18 cellular contexts compared by ENCODE assay signal in the genomic region with DNA sequence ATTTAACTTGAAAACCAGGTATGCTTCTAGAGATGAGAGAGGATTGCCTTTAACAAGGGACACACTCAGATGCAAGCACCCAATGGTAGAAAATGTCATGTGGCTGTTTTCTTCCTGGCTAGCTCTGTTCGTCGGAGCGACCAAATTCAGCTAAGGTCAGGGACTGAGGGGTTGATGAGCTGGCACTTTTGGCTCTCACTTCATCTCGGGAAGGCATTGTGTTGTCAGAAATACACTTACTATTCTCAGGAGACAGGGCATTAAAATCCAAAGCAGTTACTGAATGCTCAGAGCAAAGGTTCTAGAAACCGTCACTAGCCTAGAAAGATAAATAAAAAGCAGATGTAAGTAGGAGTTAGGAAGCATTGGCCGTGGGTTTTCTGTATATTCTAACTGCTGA.
DNase-seq lines count a peak whose midpoint lies in the region; ATAC-seq, FAIRE-seq and TF ChIP-seq lines count a peak whose summit lies in the region.
"Had no signal": no experiment of that assay in that cellular context is flagged by ENCODE, and none has a peak within 500 bp of the region (broad histone marks: within the 10 kb centered on the region; RNA-seq: fewer than 3 reads in every experiment).

No MANE protein-coding gene starts in this region.

- no peaks in the 10 kb centered on the region for H3K23me2 ChIP-seq in H1 (ENCODE audit: low read depth, low read length)

- H2BK12ac ChIP-seq in H1 (ENCODE audit: low read depth, low read length) = no peak overlapping the region

- no peak overlapping the region for H3K4ac ChIP-seq in H1 (replicated peaks; ENCODE audit: insufficient read length, low read depth, low read length)

- 0 out of 2 replicates have a peak overlapping the region, but pooled peaks have one; percentile 22 for H2BK15ac ChIP-seq in H1 (ENCODE audit: low read length)

- POLR2A ChIA-PET in H1 (lab: Charles Lee; ENCODE audit: partially characterized antibody) = no interaction called here

- H3K36me3 ChIP-seq in H1 (ENCODE audit: control insufficient read depth in 2 of 4, insufficient read depth in 4 of 4, low read length in 3 of 4) (no peaks in the 10 kb centered on the region), parathyroid adenoma (ENCODE audit: control insufficient read depth, insufficient read depth, low read length) (no peaks in the 10 kb centered on the region), body of pancreas (replicated peaks in 1 of 2; ENCODE audit: insufficient read depth in 1 of 2, low read depth in 2 of 2) (no peaks in the 10 kb centered on the region), ovary (no peaks in the 10 kb centered on the region)

- H3K56ac ChIP-seq in H1 (replicated peaks; ENCODE audit: insufficient read length, low read depth, low read length) = no peak overlapping the region

- in situ Hi-C loops in G401 (cut with HindIII; ENCODE audit: low sequenced_read_pairs) = no loop called here

- H3K4me2 ChIP-seq in H1 (ENCODE audit: insufficient read depth in 1 of 2, low read depth in 2 of 2, low read length in 2 of 2) = no peak overlapping the region
- no peak overlapping the region for H3K4me2 ChIP-seq in parathyroid adenoma (ENCODE audit: low read length)

- no peak overlapping the region for H3K18ac ChIP-seq in H1 (ENCODE audit: extremely low read depth, low read length)

- H4K8ac ChIP-seq in H1 (ENCODE audit: extremely low read depth, insufficient read depth, low read length) = no peak overlapping the region

- H4K5ac ChIP-seq in H1 (ENCODE audit: insufficient read length, low read depth, low read length) = no peak overlapping the region

- H2BK120ac ChIP-seq in H1 (replicated peaks; ENCODE audit: low read depth, low read length) = no peak overlapping the region

- H3K9me3 ChIP-seq in H1 (ENCODE audit: insufficient read depth in 2 of 2, low read depth in 1 of 2, low read length in 1 of 2) (no peaks in the 10 kb centered on the region), parathyroid adenoma (ENCODE audit: control insufficient read depth, low read length) (no peaks in the 10 kb centered on the region), body of pancreas (no peaks in the 10 kb centered on the region), ovary (no peaks in the 10 kb centered on the region)

- no peak overlapping the region for H2BK5ac ChIP-seq in H1 (ENCODE audit: low read depth, low read length)

- peaks cover 0 to 3% (median 0%) of the 10 kb centered on the region in 4 experiments; a peak in 2 of 7 replicates for H3K4me1 ChIP-seq in H1 (replicated peaks in 1 of 4; ENCODE audit: control insufficient read depth in 3 of 4, insufficient read depth in 4 of 4, low read length in 3 of 4)
- H3K4me1 ChIP-seq in parathyroid adenoma = peaks cover 10% of the 10 kb centered on the region
- H3K4me1 ChIP-seq in body of pancreas = peaks cover under 1% of the 10 kb centered on the region
- no peaks in the 10 kb centered on the region for H3K4me1 ChIP-seq in ovary (ENCODE audit: insufficient read depth)

- H3K4me3 ChIP-seq in AG10803 (ENCODE audit: low read length) (no peak overlapping the region), H1 (ENCODE audit: extremely low read depth in 1 of 4, insufficient read depth in 2 of 4, low read depth in 3 of 4, low read length in 4 of 4) (no peak overlapping the region), parathyroid adenoma (ENCODE audit: low read depth, low read length) (no peak overlapping the region), body of pancreas (no peak overlapping the region), ovary (no peak overlapping the region)
- H3K4me3 ChIP-seq: K562 had no signal

- H3K79me1 ChIP-seq in H1 (ENCODE audit: low read depth, low read length) = no peaks in the 10 kb centered on the region

- H3K23ac ChIP-seq in H1 (ENCODE audit: insufficient read length) = no peak overlapping the region

- TF ChIP-seq POLR2A in H1 (IDR thresholded peaks at IDR 0.05; ENCODE audit: control extremely low read depth in 1 of 2, low read depth in 2 of 2, low read length in 2 of 2) (no peak), body of pancreas (IDR thresholded peaks at IDR 0.05) (no peak), ovary (IDR thresholded peaks at IDR 0.05) (no peak)

- H2BK20ac ChIP-seq in H1 (ENCODE audit: low read length) = no peak overlapping the region

- CTCF ChIA-PET in H1 (lab: Charles Lee; ENCODE audit: partially characterized antibody) = no interaction called here

- ATAC-seq in body of pancreas (no peak), HG03097 (IDR thresholded peaks at IDR 0.05; ENCODE audit: low FRiP score, unreplicated experiment) (no peak)
- ATAC-seq: K562 had no signal

- no peak overlapping the region for H3K14ac ChIP-seq in H1 (ENCODE audit: insufficient read length)

- FAIRE-seq in H1 (lab: Jason Lieb, UNC) = no peak
- FAIRE-seq: GM12892, GM19239, K562 had no signal

- no peak for TF ChIP-seq EP300 in H1 (IDR thresholded peaks at IDR 0.05; ENCODE audit: borderline replicate concordance in 1 of 2, low read depth in 2 of 2, low read length in 2 of 2)
- no peak for TF ChIP-seq EP300 in ovary (IDR thresholded peaks at IDR 0.05)

- H2AFZ ChIP-seq in H1 (ENCODE audit: low read length) (no peak overlapping the region), parathyroid adenoma (peak overlapping the region; percentile 59)

- intact Hi-C loops in body of pancreas (cut with DNase I) = no loop called here
- intact Hi-C loops in ovary (cut with DNase I) = no loop called here

- WGBS in H1 (ENCODE audit: extremely low coverage in 1 of 2, insufficient coverage in 1 of 2, insufficient read length in 1 of 2, insufficient replicate concordance in 2 of 2, low coverage in 1 of 2, low lambda C conversion rate in 2 of 2, missing lambda C conversion rate in 1 of 2), 2 experiments = 88% methylated on average over 6 of the region's 6 CpGs; no CpG with 5 or more reads in 1 of the 2 experiments
- 74 to 77% methylated on average over 6 of the region's 6 CpGs for WGBS in body of pancreas, 2 donors
- 45 to 52% (median 48%) methylated on average over 6 of the region's 6 CpGs for WGBS in ovary, 3 donors

- no peaks in the 10 kb centered on the region for H3K79me2 ChIP-seq in H1 (ENCODE audit: control insufficient read depth in 1 of 2, insufficient read depth in 2 of 2, low read length in 2 of 2)
- H3K79me2 ChIP-seq in parathyroid adenoma = no peaks in the 10 kb centered on the region

- H3K9ac ChIP-seq in H1 (replicated peaks in 1 of 4; ENCODE audit: extremely low read depth in 1 of 4, low read depth in 3 of 4, low read length in 3 of 4) = no peak overlapping the region
- no peak overlapping the region for H3K9ac ChIP-seq in parathyroid adenoma

- TF ChIP-seq RAD21 in H1 (IDR thresholded peaks at IDR 0.05 in 1 of 2, conservative IDR thresholded peaks at IDR 0.05 in 1 of 2; ENCODE audit: low read depth in 2 of 2, low read length in 2 of 2) = no peak

- H4K91ac ChIP-seq in H1 (replicated peaks; ENCODE audit: insufficient read length, low read length) = no peak overlapping the region

- H2AK5ac ChIP-seq in H1 (ENCODE audit: low read depth, low read length) = no peak overlapping the region

- H4K20me1 ChIP-seq in H1 (replicated peaks in 1 of 2; ENCODE audit: control insufficient read depth in 1 of 2, insufficient read depth in 2 of 2, low read length in 2 of 2) = no peaks in the 10 kb centered on the region

- TF ChIP-seq CTCF in AG10803 (conservative IDR thresholded peaks at IDR 0.05; ENCODE audit: low read length) = no peak
- TF ChIP-seq CTCF in H1 (IDR thresholded peaks at IDR 0.05; ENCODE audit: control extremely low read depth in 1 of 3, insufficient read depth in 1 of 3, low read depth in 1 of 3, low read length in 3 of 3) = no peak
- TF ChIP-seq CTCF in parathyroid adenoma (IDR thresholded peaks at IDR 0.05) = no peak
- no peak for TF ChIP-seq CTCF in body of pancreas (IDR thresholded peaks at IDR 0.05)
- TF ChIP-seq CTCF in ovary (IDR thresholded peaks at IDR 0.05) = no peak

- DNase-seq in AG10803 (ENCODE audit: low read depth) (peak; percentile 71), GM04504 (ENCODE audit: low read depth) (peak; percentile 30), H1 (ENCODE audit: low read depth in 1 of 2, low spot score in 2 of 2) (no peak), body of pancreas (no peak), ovary (no peak), G401 (ENCODE audit: low spot score) (no peak)
- DNase-seq: C1 segment of cervical spinal cord, NCI-H1092 treated with DMSO at 0.1 percent for 48 hours, NCI-H187, NCI-H2171, NCI-H446 treated with DMSO at 0.1 percent for 48 hours, RPMI8226 had no signal

- H3K27ac ChIP-seq in H1 (ENCODE audit: low read depth, low read length) (no peak overlapping the region), parathyroid adenoma (no peak overlapping the region), body of pancreas (no peak overlapping the region), ovary (no peak overlapping the region)
- H3K27ac ChIP-seq: HL-60 had no signal

- no peaks in the 10 kb centered on the region; a peak in 1 of 7 replicates for H3K27me3 ChIP-seq in H1 (replicated peaks in 1 of 4; ENCODE audit: control insufficient read depth in 3 of 4, extremely low read depth in 1 of 4, insufficient read depth in 3 of 4, low read length in 3 of 4)
- no peaks in the 10 kb centered on the region for H3K27me3 ChIP-seq in parathyroid adenoma (ENCODE audit: control insufficient read depth, insufficient read depth, low read length)
- H3K27me3 ChIP-seq in body of pancreas = no peaks in the 10 kb centered on the region
- no peaks in the 10 kb centered on the region for H3K27me3 ChIP-seq in ovary

TF ChIP-seq in H1, 55 proteins besides CTCF, POLR2A, EP300 and RAD21:
- TF ChIP-seq, protein P1, sequence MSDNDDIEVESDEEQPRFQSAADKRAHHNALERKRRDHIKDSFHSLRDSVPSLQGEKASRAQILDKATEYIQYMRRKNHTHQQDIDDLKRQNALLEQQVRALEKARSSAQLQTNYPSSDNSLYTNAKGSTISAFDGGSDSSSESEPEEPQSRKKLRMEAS (IDR thresholded peaks at IDR 0.05) = no peak
- TF ChIP-seq BRCA1 (IDR thresholded peaks at IDR 0.05; ENCODE audit: low read depth, low read length) (no peak), SP4 (IDR thresholded peaks at IDR 0.05; ENCODE audit: low read length) (no peak), RNF2 (IDR thresholded peaks at IDR 0.05; ENCODE audit: borderline replicate concordance, low read depth, low read length, missing control alignments, poor library complexity, severe bottlenecking) (no peak), JUN (IDR thresholded peaks at IDR 0.05; ENCODE audit: low read depth, low read length) (no peak), MAFK (IDR thresholded peaks at IDR 0.05; ENCODE audit: low read depth, low read length) (no peak), KDM4A (IDR thresholded peaks at IDR 0.05; ENCODE audit: low read depth, low read length, severe bottlenecking) (no peak)

Comparison
In these comparisons a context has a peak if more than half of its experiments do, and no peak if none do; other contexts are left out.
1. DNase-seq: peak in AG10803 (single experiment) and GM04504 (single experiment); none in H1 (0 of 2), body of pancreas (0 of 4), ovary (0 of 5) and G401 (single experiment).